1 cellular context compared by ENCODE assay signal in the genomic region with DNA sequence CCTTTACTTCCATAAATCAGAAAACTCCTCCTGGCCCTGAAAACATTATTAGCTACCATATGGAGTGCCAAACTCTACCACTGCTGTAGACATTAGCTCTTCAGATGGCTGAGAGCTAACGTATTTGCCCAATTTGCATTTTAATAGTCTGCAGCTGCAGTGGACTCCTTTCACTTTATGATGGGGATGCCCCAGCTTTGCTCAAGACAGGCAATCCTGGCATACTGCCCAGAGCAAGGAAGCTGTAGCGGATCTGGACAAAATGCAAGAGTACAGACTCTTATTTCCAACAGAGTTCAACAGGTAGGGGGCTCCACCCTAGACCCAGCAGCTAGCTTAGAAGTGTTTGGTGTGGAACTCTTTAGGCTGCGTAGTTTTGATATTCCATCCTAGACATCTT.
TF ChIP-seq lines count a peak whose summit lies in the region.

No MANE protein-coding gene starts in this region.

TF ChIP-seq in HEK293, 187 proteins besides CTCF, POLR2A, EP300 and RAD21 (continued from another document and continues in another):
- TF ChIP-seq, protein P1, sequence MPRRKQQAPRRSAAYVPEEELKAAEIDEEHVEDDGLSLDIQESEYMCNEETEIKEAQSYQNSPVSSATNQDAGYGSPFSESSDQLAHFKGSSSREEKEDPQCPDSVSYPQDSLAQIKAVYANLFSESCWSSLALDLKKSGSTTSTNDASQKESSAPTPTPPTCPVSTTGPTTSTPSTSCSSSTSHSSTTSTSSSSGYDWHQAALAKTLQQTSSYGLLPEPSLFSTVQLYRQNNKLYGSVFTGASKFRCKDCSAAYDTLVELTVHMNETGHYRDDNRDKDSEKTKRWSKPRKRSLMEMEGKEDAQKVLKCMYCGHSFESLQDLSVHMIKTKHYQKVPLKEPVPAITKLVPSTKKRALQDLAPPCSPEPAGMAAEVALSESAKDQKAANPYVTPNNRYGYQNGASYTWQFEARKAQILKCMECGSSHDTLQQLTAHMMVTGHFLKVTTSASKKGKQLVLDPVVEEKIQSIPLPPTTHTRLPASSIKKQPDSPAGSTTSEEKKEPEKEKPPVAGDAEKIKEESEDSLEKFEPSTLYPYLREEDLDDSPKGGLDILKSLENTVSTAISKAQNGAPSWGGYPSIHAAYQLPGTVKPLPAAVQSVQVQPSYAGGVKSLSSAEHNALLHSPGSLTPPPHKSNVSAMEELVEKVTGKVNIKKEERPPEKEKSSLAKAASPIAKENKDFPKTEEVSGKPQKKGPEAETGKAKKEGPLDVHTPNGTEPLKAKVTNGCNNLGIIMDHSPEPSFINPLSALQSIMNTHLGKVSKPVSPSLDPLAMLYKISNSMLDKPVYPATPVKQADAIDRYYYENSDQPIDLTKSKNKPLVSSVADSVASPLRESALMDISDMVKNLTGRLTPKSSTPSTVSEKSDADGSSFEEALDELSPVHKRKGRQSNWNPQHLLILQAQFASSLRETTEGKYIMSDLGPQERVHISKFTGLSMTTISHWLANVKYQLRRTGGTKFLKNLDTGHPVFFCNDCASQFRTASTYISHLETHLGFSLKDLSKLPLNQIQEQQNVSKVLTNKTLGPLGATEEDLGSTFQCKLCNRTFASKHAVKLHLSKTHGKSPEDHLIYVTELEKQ (tag by site-specific recombination; IDR thresholded peaks at IDR 0.05; ENCODE audit: borderline replicate concordance), result 0 out of 2 replicates have a peak, but pooled peaks have one; percentile 22
- TF ChIP-seq ZNF501 (tag by site-specific recombination; IDR thresholded peaks at IDR 0.05) (no peak), ZNF610 (tag by site-specific recombination; IDR thresholded peaks at IDR 0.05; ENCODE audit: borderline replicate concordance) (peak; percentile 73; the same call in 1 of the 2 replicates), ZBTB17 (tag by site-specific recombination; IDR thresholded peaks at IDR 0.05) (peak; percentile 61), ZNF121 (tag by site-specific recombination; IDR thresholded peaks at IDR 0.05) (no peak), ZNF23 (tag by site-specific recombination; IDR thresholded peaks at IDR 0.05; ENCODE audit: borderline replicate concordance) (no peak), GLIS1 (tag by site-specific recombination; IDR thresholded peaks at IDR 0.05) (no peak), ZFP41 (tag by site-specific recombination; IDR thresholded peaks at IDR 0.05; ENCODE audit: borderline replicate concordance) (no peak), KLF8 (tag by site-specific recombination; IDR thresholded peaks at IDR 0.05) (peak; percentile 47; the same call in 1 of the 2 replicates), ZNF530 (tag by site-specific recombination; IDR thresholded peaks at IDR 0.05; ENCODE audit: low read depth) (no peak), ZBTB8A (tag by site-specific recombination; IDR thresholded peaks at IDR 0.05) (peak; percentile 51; the same call in 1 of the 2 replicates), ZNF626 (tag by site-specific recombination; IDR thresholded peaks at IDR 0.05) (no peak), TCF7L2 (IDR thresholded peaks at IDR 0.05; ENCODE audit: borderline replicate concordance, low read depth, low read length) (no peak), ZFP69B (tag by site-specific recombination; IDR thresholded peaks at IDR 0.05) (no peak), ZNF596 (tag by site-specific recombination; IDR thresholded peaks at IDR 0.05) (0 out of 2 replicates have a peak, but pooled peaks have one; percentile 35), ZNF169 (tag by site-specific recombination; IDR thresholded peaks at IDR 0.05) (no peak), ZEB2 (tag by site-specific recombination; IDR thresholded peaks at IDR 0.05) (peak; percentile 86), ZNF658 (tag by site-specific recombination; IDR thresholded peaks at IDR 0.05) (no peak), ZNF211 (tag by site-specific recombination; IDR thresholded peaks at IDR 0.05; ENCODE audit: low read depth) (no peak), ZNF292 (tag by site-specific recombination; IDR thresholded peaks at IDR 0.05; ENCODE audit: borderline replicate concordance, low read depth) (no peak), ZNF394 (tag by site-specific recombination; IDR thresholded peaks at IDR 0.05; ENCODE audit: borderline replicate concordance) (no peak; the same call in 1 of the 2 replicates), ZNF24 (tag by site-specific recombination; IDR thresholded peaks at IDR 0.05) (peak; percentile 39; the same call in 1 of the 2 replicates), PRDM1 (tag by site-specific recombination; IDR thresholded peaks at IDR 0.05) (no peak), HOXA7 (CRISPR knock-in tag; IDR thresholded peaks at IDR 0.05; ENCODE audit: borderline replicate concordance) (no peak), ZNF561 (tag by site-specific recombination; IDR thresholded peaks at IDR 0.05; ENCODE audit: borderline replicate concordance) (peak; percentile 90; the same call in 1 of the 2 replicates), ZNF214 (tag by site-specific recombination; IDR thresholded peaks at IDR 0.05; ENCODE audit: borderline replicate concordance) (no peak), ZIC2 (tag by site-specific recombination; IDR thresholded peaks at IDR 0.05) (peak; percentile 17; the same call in 1 of the 2 replicates)
- TF ChIP-seq, protein P2, sequence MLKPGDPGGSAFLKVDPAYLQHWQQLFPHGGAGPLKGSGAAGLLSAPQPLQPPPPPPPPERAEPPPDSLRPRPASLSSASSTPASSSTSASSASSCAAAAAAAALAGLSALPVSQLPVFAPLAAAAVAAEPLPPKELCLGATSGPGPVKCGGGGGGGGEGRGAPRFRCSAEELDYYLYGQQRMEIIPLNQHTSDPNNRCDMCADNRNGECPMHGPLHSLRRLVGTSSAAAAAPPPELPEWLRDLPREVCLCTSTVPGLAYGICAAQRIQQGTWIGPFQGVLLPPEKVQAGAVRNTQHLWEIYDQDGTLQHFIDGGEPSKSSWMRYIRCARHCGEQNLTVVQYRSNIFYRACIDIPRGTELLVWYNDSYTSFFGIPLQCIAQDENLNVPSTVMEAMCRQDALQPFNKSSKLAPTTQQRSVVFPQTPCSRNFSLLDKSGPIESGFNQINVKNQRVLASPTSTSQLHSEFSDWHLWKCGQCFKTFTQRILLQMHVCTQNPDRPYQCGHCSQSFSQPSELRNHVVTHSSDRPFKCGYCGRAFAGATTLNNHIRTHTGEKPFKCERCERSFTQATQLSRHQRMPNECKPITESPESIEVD (tag by site-specific recombination; IDR thresholded peaks at IDR 0.05), result peak; percentile 82
- TF ChIP-seq, protein P3, sequence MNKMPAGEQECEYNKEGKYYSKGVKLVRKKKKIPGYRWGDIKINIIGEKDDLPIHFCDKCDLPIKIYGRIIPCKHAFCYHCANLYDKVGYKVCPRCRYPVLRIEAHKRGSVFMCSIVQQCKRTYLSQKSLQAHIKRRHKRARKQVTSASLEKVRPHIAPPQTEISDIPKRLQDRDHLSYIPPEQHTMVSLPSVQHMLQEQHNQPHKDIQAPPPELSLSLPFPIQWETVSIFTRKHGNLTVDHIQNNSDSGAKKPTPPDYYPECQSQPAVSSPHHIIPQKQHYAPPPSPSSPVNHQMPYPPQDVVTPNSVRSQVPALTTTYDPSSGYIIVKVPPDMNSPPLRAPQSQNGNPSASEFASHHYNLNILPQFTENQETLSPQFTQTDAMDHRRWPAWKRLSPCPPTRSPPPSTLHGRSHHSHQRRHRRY (tag by site-specific recombination; IDR thresholded peaks at IDR 0.05), result no peak
- TF ChIP-seq, protein P4, sequence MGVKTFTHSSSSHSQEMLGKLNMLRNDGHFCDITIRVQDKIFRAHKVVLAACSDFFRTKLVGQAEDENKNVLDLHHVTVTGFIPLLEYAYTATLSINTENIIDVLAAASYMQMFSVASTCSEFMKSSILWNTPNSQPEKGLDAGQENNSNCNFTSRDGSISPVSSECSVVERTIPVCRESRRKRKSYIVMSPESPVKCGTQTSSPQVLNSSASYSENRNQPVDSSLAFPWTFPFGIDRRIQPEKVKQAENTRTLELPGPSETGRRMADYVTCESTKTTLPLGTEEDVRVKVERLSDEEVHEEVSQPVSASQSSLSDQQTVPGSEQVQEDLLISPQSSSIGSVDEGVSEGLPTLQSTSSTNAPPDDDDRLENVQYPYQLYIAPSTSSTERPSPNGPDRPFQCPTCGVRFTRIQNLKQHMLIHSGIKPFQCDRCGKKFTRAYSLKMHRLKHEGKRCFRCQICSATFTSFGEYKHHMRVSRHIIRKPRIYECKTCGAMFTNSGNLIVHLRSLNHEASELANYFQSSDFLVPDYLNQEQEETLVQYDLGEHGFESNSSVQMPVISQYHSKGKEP (tag by site-specific recombination; IDR thresholded peaks at IDR 0.05), result peak; percentile 99
- TF ChIP-seq, protein P5, sequence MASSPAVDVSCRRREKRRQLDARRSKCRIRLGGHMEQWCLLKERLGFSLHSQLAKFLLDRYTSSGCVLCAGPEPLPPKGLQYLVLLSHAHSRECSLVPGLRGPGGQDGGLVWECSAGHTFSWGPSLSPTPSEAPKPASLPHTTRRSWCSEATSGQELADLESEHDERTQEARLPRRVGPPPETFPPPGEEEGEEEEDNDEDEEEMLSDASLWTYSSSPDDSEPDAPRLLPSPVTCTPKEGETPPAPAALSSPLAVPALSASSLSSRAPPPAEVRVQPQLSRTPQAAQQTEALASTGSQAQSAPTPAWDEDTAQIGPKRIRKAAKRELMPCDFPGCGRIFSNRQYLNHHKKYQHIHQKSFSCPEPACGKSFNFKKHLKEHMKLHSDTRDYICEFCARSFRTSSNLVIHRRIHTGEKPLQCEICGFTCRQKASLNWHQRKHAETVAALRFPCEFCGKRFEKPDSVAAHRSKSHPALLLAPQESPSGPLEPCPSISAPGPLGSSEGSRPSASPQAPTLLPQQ (tag by site-specific recombination; IDR thresholded peaks at IDR 0.05), result peak; percentile 52; the same call in 1 of the 2 replicates
- TF ChIP-seq, protein P6, sequence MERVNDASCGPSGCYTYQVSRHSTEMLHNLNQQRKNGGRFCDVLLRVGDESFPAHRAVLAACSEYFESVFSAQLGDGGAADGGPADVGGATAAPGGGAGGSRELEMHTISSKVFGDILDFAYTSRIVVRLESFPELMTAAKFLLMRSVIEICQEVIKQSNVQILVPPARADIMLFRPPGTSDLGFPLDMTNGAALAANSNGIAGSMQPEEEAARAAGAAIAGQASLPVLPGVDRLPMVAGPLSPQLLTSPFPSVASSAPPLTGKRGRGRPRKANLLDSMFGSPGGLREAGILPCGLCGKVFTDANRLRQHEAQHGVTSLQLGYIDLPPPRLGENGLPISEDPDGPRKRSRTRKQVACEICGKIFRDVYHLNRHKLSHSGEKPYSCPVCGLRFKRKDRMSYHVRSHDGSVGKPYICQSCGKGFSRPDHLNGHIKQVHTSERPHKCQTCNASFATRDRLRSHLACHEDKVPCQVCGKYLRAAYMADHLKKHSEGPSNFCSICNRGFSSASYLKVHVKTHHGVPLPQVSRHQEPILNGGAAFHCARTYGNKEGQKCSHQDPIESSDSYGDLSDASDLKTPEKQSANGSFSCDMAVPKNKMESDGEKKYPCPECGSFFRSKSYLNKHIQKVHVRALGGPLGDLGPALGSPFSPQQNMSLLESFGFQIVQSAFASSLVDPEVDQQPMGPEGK (tag by site-specific recombination; IDR thresholded peaks at IDR 0.05), result peak; percentile 53; the same call in 1 of the 2 replicates
- TF ChIP-seq, protein P7, sequence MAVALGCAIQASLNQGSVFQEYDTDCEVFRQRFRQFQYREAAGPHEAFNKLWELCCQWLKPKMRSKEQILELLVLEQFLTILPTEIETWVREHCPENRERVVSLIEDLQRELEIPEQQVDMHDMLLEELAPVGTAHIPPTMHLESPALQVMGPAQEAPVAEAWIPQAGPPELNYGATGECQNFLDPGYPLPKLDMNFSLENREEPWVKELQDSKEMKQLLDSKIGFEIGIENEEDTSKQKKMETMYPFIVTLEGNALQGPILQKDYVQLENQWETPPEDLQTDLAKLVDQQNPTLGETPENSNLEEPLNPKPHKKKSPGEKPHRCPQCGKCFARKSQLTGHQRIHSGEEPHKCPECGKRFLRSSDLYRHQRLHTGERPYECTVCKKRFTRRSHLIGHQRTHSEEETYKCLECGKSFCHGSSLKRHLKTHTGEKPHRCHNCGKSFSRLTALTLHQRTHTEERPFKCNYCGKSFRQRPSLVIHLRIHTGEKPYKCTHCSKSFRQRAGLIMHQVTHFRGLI (tag by site-specific recombination; IDR thresholded peaks at IDR 0.05), result no peak
- TF ChIP-seq, protein P8, sequence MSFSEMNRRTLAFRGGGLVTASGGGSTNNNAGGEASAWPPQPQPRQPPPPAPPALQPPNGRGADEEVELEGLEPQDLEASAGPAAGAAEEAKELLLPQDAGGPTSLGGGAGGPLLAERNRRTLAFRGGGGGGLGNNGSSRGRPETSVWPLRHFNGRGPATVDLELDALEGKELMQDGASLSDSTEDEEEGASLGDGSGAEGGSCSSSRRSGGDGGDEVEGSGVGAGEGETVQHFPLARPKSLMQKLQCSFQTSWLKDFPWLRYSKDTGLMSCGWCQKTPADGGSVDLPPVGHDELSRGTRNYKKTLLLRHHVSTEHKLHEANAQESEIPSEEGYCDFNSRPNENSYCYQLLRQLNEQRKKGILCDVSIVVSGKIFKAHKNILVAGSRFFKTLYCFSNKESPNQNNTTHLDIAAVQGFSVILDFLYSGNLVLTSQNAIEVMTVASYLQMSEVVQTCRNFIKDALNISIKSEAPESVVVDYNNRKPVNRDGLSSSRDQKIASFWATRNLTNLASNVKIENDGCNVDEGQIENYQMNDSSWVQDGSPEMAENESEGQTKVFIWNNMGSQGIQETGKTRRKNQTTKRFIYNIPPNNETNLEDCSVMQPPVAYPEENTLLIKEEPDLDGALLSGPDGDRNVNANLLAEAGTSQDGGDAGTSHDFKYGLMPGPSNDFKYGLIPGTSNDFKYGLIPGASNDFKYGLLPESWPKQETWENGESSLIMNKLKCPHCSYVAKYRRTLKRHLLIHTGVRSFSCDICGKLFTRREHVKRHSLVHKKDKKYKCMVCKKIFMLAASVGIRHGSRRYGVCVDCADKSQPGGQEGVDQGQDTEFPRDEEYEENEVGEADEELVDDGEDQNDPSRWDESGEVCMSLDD (tag by site-specific recombination; IDR thresholded peaks at IDR 0.05), result no peak
- TF ChIP-seq, protein P9, sequence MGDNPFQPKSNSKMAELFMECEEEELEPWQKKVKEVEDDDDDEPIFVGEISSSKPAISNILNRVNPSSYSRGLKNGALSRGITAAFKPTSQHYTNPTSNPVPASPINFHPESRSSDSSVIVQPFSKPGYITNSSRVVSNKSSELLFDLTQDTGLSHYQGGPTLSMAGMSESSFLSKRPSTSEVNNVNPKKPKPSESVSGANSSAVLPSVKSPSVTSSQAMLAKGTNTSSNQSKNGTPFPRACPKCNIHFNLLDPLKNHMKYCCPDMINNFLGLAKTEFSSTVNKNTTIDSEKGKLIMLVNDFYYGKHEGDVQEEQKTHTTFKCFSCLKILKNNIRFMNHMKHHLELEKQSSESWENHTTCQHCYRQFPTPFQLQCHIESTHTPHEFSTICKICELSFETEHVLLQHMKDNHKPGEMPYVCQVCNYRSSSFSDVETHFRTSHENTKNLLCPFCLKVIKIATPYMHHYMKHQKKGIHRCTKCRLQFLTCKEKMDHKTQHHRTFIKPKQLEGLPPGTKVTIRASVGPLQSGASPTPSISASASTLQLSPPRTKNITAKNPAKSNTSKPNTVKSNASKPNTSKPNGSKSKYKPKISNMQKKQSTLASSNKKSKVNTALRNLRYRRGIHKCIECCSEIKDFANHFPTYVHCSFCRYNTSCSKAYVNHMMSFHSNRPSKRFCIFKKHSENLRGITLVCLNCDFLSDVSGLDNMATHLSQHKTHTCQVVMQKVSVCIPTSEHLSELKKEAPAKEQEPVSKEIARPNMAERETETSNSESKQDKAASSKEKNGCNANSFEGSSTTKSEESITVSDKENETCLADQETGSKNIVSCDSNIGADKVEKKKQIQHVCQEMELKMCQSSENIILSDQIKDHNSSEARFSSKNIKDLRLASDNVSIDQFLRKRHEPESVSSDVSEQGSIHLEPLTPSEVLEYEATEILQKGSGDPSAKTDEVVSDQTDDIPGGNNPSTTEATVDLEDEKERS (tag by site-specific recombination; IDR thresholded peaks at IDR 0.05), result no peak
